6 cellular contexts compared by ENCODE assay signal in the genomic region with DNA sequence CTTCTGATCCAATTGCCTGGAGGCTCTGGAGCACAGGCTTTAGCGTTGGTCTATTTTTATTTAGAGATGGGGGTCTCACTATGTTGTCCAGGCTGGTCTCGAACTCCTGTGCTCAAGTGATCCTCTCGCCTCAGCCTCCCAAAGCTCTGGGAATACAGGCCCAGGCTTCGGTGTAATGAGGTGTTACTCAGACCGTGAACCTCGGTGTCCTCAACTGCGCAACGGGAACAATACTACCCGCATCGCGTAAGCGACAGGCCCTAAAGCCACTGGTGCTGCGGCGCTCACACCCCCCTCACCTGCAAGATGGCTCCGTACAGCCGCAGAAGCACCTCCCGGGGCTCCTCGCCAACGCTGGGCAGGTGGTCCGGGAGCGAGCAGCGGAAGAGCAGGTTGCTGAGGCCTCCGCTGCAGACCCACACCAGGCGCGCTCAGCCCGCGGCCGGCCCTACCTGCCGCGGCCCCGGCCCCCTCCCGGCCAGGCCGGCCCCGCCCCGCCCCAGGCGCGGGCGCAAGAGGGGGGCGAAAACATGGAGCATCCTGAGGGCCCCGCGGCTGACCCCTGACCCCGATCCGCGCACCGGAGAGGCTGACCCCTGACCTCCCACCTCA. TPM values are rescaled to one million over a fixed set of nuclear protein-coding genes. Genes with fewer than 3 reads are reported as not detected.
A peak's percentile ranks its signal among the peaks of the same experiment; 100 is the strongest.
DNase-seq lines count a peak whose midpoint lies in the region; ATAC-seq and TF ChIP-seq lines count a peak whose summit lies in the region.

No MANE protein-coding gene starts in this region.

- TF ChIP-seq CTCF in foreskin fibroblast (IDR thresholded peaks at IDR 0.05; ENCODE audit: low read depth, low read length) = no peak

- H3K4me1 Mint-ChIP-seq in T-cell = peaks cover 23 to 40% (median 31%) of the 10 kb centered on the region in 3 donors

- peak in 1 of 4 experiments; percentile 2 for ATAC-seq in T-cell (replicated peaks in 1 of 4)
- no peak for ATAC-seq in stimulated activated naive CD8-positive, alpha-beta T cell treated with anti-CD3 and anti-CD28 coated beads, Interleukin-15, Interleukin-2, amounts not matched to agents 100 U/mL and 50 U/mL, for 24 hours

- H3K4me3 Mint-ChIP-seq in T-cell = peak overlapping the region; percentile 84 to 93 (median 91)

- no peaks in the 10 kb centered on the region for H3K27me3 Mint-ChIP-seq in T-cell

- H3K9me3 Mint-ChIP-seq in T-cell = no peaks in the 10 kb centered on the region

- POLR2A ChIA-PET in T-cell (lab: Charles Lee) = interaction anchor here (0.5 to 0.6 kb wide), 2 partner anchors 47 to 56 kb away, joined by 3 to 6 read pairs; no protein-coding TSS in a partner anchor

- DNase-seq in NCI-H146 (lab: John Stamatoyannopoulos, UW) (peak; percentile 74), NCI-H146 treated with DMSO at 0.1 percent for 48 hours (lab: John Stamatoyannopoulos, UW; ENCODE audit: unreplicated experiment) (no peak), T-cell (peak in 22 of 34 experiments; percentile 15 to 38 (median 26)), foreskin fibroblast (peak in 1 of 2 donors; percentile 38), NCI-H187 treated with DMSO at 0.1 percent for 48 hours (lab: John Stamatoyannopoulos, UW) (no peak)
- peak; percentile 50 for DNase-seq in stimulated activated naive CD8-positive, alpha-beta T cell treated with anti-CD3 and anti-CD28 coated beads, Interleukin-15, Interleukin-2, amounts not matched to agents 100 U/mL and 50 U/mL, for 24 hours

- peak overlapping the region; percentile 58 to 86 for H3K4me3 ChIP-seq in foreskin fibroblast (ENCODE audit: low read depth in 1 of 2, low read length in 2 of 2)

- CTCF ChIA-PET in T-cell (lab: Charles Lee) = interaction anchor here in 1 of 2 donors (0.6 to 1.6 kb wide), 4 partner anchors 32 to 57 kb away, joined by 3 to 5 read pairs (median 4); a partner anchor contains a TSS

- H3K36me3 Mint-ChIP-seq in T-cell = peaks cover 12% of the 10 kb centered on the region

- peak overlapping the region; percentile 90 to 92 for H3K27ac Mint-ChIP-seq in T-cell

RNA-seq across cellular contexts. Expression of a gene that starts 0.6 kb away (rescaled TPM):
- 100 to 1,000 TPM; 151 to 209 (median 203) TPM for total RNA-seq in T-cell

RNA-seq across cellular contexts. Expression of a gene that starts 3.8 kb away (rescaled TPM):
- 100 to 1,000 TPM in 1 of 5 donors, 10 to 100 TPM in 4; 61.9 to 113 (median 94.5) TPM for total RNA-seq in T-cell

RNA-seq across cellular contexts. Expression of a gene that starts 18.5 kb away (rescaled TPM):
- under 1 TPM; 0.13 to 0.55 (median 0.39) TPM for total RNA-seq in T-cell

RNA-seq across cellular contexts. Expression of a gene that starts 19.3 kb away (rescaled TPM):
- total RNA-seq in T-cell = not detected

RNA-seq across cellular contexts. Expression of a gene that starts 36.4 kb away (rescaled TPM):
- total RNA-seq in T-cell = 1 to 10 TPM; 3.7 to 6.7 (median 5.4) TPM

Comparison
In these comparisons a context has a peak if more than half of its experiments do, and no peak if none do; other contexts are left out.
1. DNase-seq: peak in NCI-H146 (single experiment), T-cell (22 of 34) and stimulated activated naive CD8-positive, alpha-beta T cell treated with anti-CD3 and anti-CD28 coated beads, Interleukin-15, Interleukin-2, amounts not matched to agents 100 U/mL and 50 U/mL, for 24 hours (single experiment); none in NCI-H146 treated with DMSO at 0.1 percent for 48 hours (single experiment) and NCI-H187 treated with DMSO at 0.1 percent for 48 hours (single experiment).